In the genomic region with DNA sequence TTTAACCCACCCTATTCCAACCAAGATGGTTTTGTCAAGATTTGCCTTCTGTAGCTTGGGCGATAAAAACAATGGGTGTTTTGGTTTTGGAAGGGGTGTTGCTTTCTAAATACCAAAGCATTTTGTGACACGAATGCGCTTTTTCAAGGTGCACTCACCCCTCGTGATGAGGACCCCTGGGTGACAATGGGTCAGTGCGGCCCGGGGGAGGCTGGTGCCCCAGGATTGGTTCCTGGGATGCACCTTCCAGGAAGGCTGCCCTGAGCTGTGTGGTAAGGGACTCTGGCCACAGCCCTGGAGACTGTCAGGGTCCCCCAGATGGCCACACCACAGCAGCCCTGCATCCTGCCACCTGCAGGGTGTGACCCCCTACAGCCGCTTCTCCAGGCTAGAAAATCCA, we compare ENCODE assay signal across 17 cellular contexts.
DNase-seq lines count a peak whose midpoint lies in the region; ATAC-seq and TF ChIP-seq lines count a peak whose summit lies in the region.
"Had no signal": no experiment of that assay in that cellular context is flagged by ENCODE, and none has a peak within 500 bp of the region (broad histone marks: within the 10 kb centered on the region; RNA-seq: fewer than 3 reads in every experiment).

No MANE protein-coding gene starts in this region.

- 0 out of 2 replicates have a peak, but pooled peaks cover 4% of the 10 kb centered on the region for H3F3A ChIP-seq in Loucy (ENCODE audit: low read depth)
- H3F3A ChIP-seq in SU-DHL-6 (ENCODE audit: insufficient read depth): peaks cover 51% of the 10 kb centered on the region

- in situ Hi-C loops in brain microvascular endothelial cell (cut with HindIII; ENCODE audit: low pct_ligation_motif_present, low sequenced_read_pairs): no loop called here

- DNase-seq in spleen (peak; percentile 58), brain microvascular endothelial cell (no peak)
- no peak for DNase-seq in activated T-cell treated with anti-CD3 and anti-CD28 coated beads, Interleukin-2, amount 50 U/mL, for 1 hour
- DNase-seq: 8988T; C1 segment of cervical spinal cord; CD4-positive, CD25-positive, alpha-beta regulatory T cell; CD8-positive, alpha-beta memory T cell; COR-L47; DMS 273 treated with DMSO at 0.1 percent for 48 hours; DMS53; GM23248 had no signal

- H3K36me3 ChIP-seq in BLaER1 (no peaks in the 10 kb centered on the region), Loucy (ENCODE audit: insufficient read depth, low read length) (no peaks in the 10 kb centered on the region), SU-DHL-6 (ENCODE audit: low read length) (peaks cover 17% of the 10 kb centered on the region), spleen (no peaks in the 10 kb centered on the region), brain microvascular endothelial cell (replicated peaks) (no peaks in the 10 kb centered on the region)
- H3K36me3 ChIP-seq: HAP-1 had no signal

- 86 to 98% (median 90%) methylated on average over 6 to 7 of the region's 7 CpGs for WGBS in spleen, 5 donors

- intact Hi-C loops in spleen (cut with DNase I; ENCODE audit: low total_unique reads): no loop called here

- H3K9me3 ChIP-seq in BLaER1: no peaks in the 10 kb centered on the region
- H3K9me3 ChIP-seq in Loucy (ENCODE audit: insufficient read depth, low read depth, low read length): no peaks in the 10 kb centered on the region
- no peaks in the 10 kb centered on the region for H3K9me3 ChIP-seq in SU-DHL-6 (ENCODE audit: insufficient read depth, low read length)
- no peaks in the 10 kb centered on the region for H3K9me3 ChIP-seq in spleen
- H3K9me3 ChIP-seq: HAP-1 had no signal

- no peak overlapping the region for H3K4me3 ChIP-seq in BLaER1
- peak overlapping the region; percentile 89 for H3K4me3 ChIP-seq in Loucy (ENCODE audit: low read length, poor library complexity, severe bottlenecking)
- H3K4me3 ChIP-seq in SU-DHL-6 (ENCODE audit: insufficient read depth, low read length, poor library complexity, severe bottlenecking): peak overlapping the region; percentile 79
- H3K4me3 ChIP-seq in spleen: no peak overlapping the region
- no peak overlapping the region for H3K4me3 ChIP-seq in brain microvascular endothelial cell (ENCODE audit: low read depth, low read length)
- H3K4me3 ChIP-seq: GM23248, HAP-1 had no signal

- H4K20me1 ChIP-seq in BLaER1: no peaks in the 10 kb centered on the region
- no peaks in the 10 kb centered on the region for H4K20me1 ChIP-seq in Loucy (ENCODE audit: insufficient read depth, low read length, poor library complexity, severe bottlenecking)
- H4K20me1 ChIP-seq in SU-DHL-6 (ENCODE audit: low read depth, low read length): peaks cover 17% of the 10 kb centered on the region; the same call in 1 of the 2 replicates

- no peak for ATAC-seq in HG03095 (IDR thresholded peaks at IDR 0.05; ENCODE audit: unreplicated experiment)

- H3K9ac ChIP-seq in BLaER1: no peak overlapping the region
- peak overlapping the region; percentile 91 for H3K9ac ChIP-seq in Loucy (ENCODE audit: low read depth, low read length, poor library complexity, severe bottlenecking)
- peak overlapping the region; percentile 97 for H3K9ac ChIP-seq in SU-DHL-6 (ENCODE audit: low read length)
- H3K9ac ChIP-seq: GM23248 had no signal

- H3K27ac ChIP-seq in BLaER1: no peak overlapping the region
- H3K27ac ChIP-seq in SU-DHL-6 (ENCODE audit: low read depth, low read length): peak overlapping the region; percentile 98
- no peak overlapping the region for H3K27ac ChIP-seq in spleen
- no peak overlapping the region for H3K27ac ChIP-seq in brain microvascular endothelial cell
- H3K27ac ChIP-seq: GM23248, HL-60 had no signal

- H3K4me2 ChIP-seq in BLaER1 (peak overlapping the region; percentile 79), Loucy (ENCODE audit: low read depth, low read length, poor library complexity, severe bottlenecking) (peak overlapping the region; percentile 93), SU-DHL-6 (ENCODE audit: low read depth, low read length, poor library complexity, severe bottlenecking) (peak overlapping the region; percentile 84)

- H3K4me1 ChIP-seq in BLaER1 (peaks cover 58% of the 10 kb centered on the region), Loucy (ENCODE audit: insufficient read depth, low read length, poor library complexity, severe bottlenecking) (peaks cover 50% of the 10 kb centered on the region), spleen (peaks cover 0 to 13% (median 0%) of the 10 kb centered on the region in 6 donors)

- H3K27me3 ChIP-seq in BLaER1 (no peaks in the 10 kb centered on the region), Loucy (ENCODE audit: insufficient read depth, low read length, poor library complexity, severe bottlenecking) (no peaks in the 10 kb centered on the region), SU-DHL-6 (ENCODE audit: low read length) (no peaks in the 10 kb centered on the region), spleen (replicated peaks in 1 of 7) (peaks cover 0 to 21% (median 0%) of the 10 kb centered on the region in 7 donors), brain microvascular endothelial cell (replicated peaks) (no peaks in the 10 kb centered on the region)

- H3K9me2 ChIP-seq in Loucy (replicated peaks; ENCODE audit: low read depth, low read length) (no peaks in the 10 kb centered on the region), SU-DHL-6 (replicated peaks; ENCODE audit: insufficient read depth, low read length) (no peaks in the 10 kb centered on the region)

- TF ChIP-seq CTCF in Loucy (conservative IDR thresholded peaks at IDR 0.05; ENCODE audit: low read length) (no peak), SU-DHL-6 (IDR thresholded peaks at IDR 0.05; ENCODE audit: insufficient read depth, low read length, poor library complexity, severe bottlenecking) (no peak), spleen (IDR thresholded peaks at IDR 0.05 in 8 of 11, conservative IDR thresholded peaks at IDR 0.05 in 3 of 11) (no peak), brain microvascular endothelial cell (IDR thresholded peaks at IDR 0.05; ENCODE audit: low read depth, low read length, missing control alignments) (no peak)

- H2AFZ ChIP-seq in Loucy (ENCODE audit: low read length): no peak overlapping the region
- H2AFZ ChIP-seq in SU-DHL-6 (ENCODE audit: low read depth, low read length, severe bottlenecking): no peak overlapping the region
- H2AFZ ChIP-seq: GM23248 had no signal

- TF ChIP-seq POLR2A in spleen (IDR thresholded peaks at IDR 0.05): no peak

- peaks cover 65% of the 10 kb centered on the region for H3K79me2 ChIP-seq in Loucy (ENCODE audit: insufficient read depth, low read length)
- peaks cover 95% of the 10 kb centered on the region for H3K79me2 ChIP-seq in SU-DHL-6 (ENCODE audit: insufficient read depth, low read length)

Comparison
In these comparisons a context has a peak if more than half of its experiments do, and no peak if none do; other contexts are left out.
1. H3K4me3 ChIP-seq: peak in Loucy (single experiment) and SU-DHL-6 (single experiment); none in BLaER1 (single experiment), spleen (0 of 8) and brain microvascular endothelial cell (single experiment).
2. Peak in every context shown above with its lines, with median percentiles within 50 percentile points of each other: H3K4me2 ChIP-seq.